In genomic region chr11:60842688-60843605, GRCh38 we compare ENCODE assay signal across 1 cellular context.
TF ChIP-seq lines count a peak whose summit lies in the region.

No MANE protein-coding gene starts in this region.

TF ChIP-seq in endothelial cell of umbilical vein, 7 proteins besides CTCF, POLR2A, EP300 and RAD21:
- TF ChIP-seq, protein P1, sequence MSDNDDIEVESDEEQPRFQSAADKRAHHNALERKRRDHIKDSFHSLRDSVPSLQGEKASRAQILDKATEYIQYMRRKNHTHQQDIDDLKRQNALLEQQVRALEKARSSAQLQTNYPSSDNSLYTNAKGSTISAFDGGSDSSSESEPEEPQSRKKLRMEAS (IDR thresholded peaks at IDR 0.05; ENCODE audit: insufficient read depth, insufficient read length) = no peak
- no peak for TF ChIP-seq EZH2 (IDR thresholded peaks at IDR 0.05; ENCODE audit: borderline replicate concordance, low read depth, low read length, severe bottlenecking)
- TF ChIP-seq FOS (IDR thresholded peaks at IDR 0.05; ENCODE audit: borderline replicate concordance, insufficient read depth, low read length) = no peak
- no peak for TF ChIP-seq JUN (IDR thresholded peaks at IDR 0.05; ENCODE audit: borderline replicate concordance, insufficient read depth, insufficient read length, low read depth)
- no peak for TF ChIP-seq POLR2AphosphoS5 (IDR thresholded peaks at IDR 0.05; ENCODE audit: insufficient read depth, low read depth, low read length)
- no peak for TF ChIP-seq GATA2 (IDR thresholded peaks at IDR 0.05; ENCODE audit: insufficient read depth, insufficient read length, low read depth, low read length)
TF ChIP-seq in endothelial cell of umbilical vein: peak in this region for 0.
